8 cellular contexts compared by ENCODE assay signal in genomic region chr14:68577802-68578431, GRCh38.
DNase-seq lines count a peak whose midpoint lies in the region; ATAC-seq, FAIRE-seq and TF ChIP-seq lines count a peak whose summit lies in the region.
"Not testable (repeated sequence)": the region's sequence is repeated elsewhere in the genome, so short reads cannot be mapped to it uniquely, and the experiment has no call there.

No MANE protein-coding gene starts in this region.

- not testable (repeated sequence) for BruUV-seq in K562 (replicated peaks; lab: Mats Ljungman, UMichigan)

- CTCF ChIA-PET in K562 (lab: Yijun Ruan, JAX; ENCODE audit: low intra/inter-chr PET ratio) = not testable (repeated sequence)

- H3K79me2 ChIP-seq in K562 (ENCODE audit: control insufficient read depth, insufficient read depth, low read length); fibroblast of lung (ENCODE audit: control insufficient read depth, insufficient read depth, low read length): not testable (repeated sequence)

- TF ChIP-seq EP300 in K562 (IDR thresholded peaks at IDR 0.05; ENCODE audit: low read length) = not testable (repeated sequence)

- not testable (repeated sequence) for H3K4me1 ChIP-seq in K562 (replicated peaks in 1 of 2; ENCODE audit: control insufficient read depth in 2 of 2, insufficient read depth in 2 of 2, low read length in 2 of 2)
- H3K4me1 ChIP-seq in fibroblast of lung (ENCODE audit: control insufficient read depth, extremely low read depth, insufficient read depth, low read length) (peaks cover 33% of the 10 kb centered on the region), neutrophil (ENCODE audit: control insufficient read depth in 1 of 2, insufficient read depth in 1 of 2, low read depth in 1 of 2, low read length in 1 of 2) (peaks cover 60 to 63% of the 10 kb centered on the region in 2 experiments), subcutaneous abdominal adipose tissue (ENCODE audit: control insufficient read depth in 5 of 5, insufficient read depth in 5 of 5, low read length in 5 of 5) (peaks cover 10 to 55% (median 48%) of the 10 kb centered on the region in 5 donors)

- TF ChIP-seq POLR2A in K562 (conservative IDR thresholded peaks at IDR 0.05) = not testable (repeated sequence)

- not testable (repeated sequence) for H3K9me1 ChIP-seq in K562 (ENCODE audit: control insufficient read depth, insufficient read depth, low read length)

- in situ Hi-C loops in K562 (cut with MboI) = not testable (repeated sequence)

- FAIRE-seq in K562 (lab: Jason Lieb, UNC) = not testable (repeated sequence)

- DNase-seq in AG20443 (ENCODE audit: low spot score) (peak; percentile 91), HT-29 (ENCODE audit: low spot score) (peak; percentile 56), RPMI7951 (ENCODE audit: low read depth) (peak; percentile 97), fibroblast of lung (ENCODE audit: low read depth in 2 of 2) (peak; percentile 97 to 99), islet precursor cell (peak; percentile 91)
- not testable (repeated sequence) for DNase-seq in K562 (ENCODE audit: extremely low read depth in 1 of 4, low spot score in 3 of 4)

- H3K4me3 ChIP-seq in K562; fibroblast of lung (replicated peaks in 1 of 4; ENCODE audit: control extremely low read depth in 1 of 4, insufficient read depth in 1 of 4, low read depth in 3 of 4, low read length in 4 of 4): not testable (repeated sequence)
- H3K4me3 ChIP-seq in neutrophil (ENCODE audit: low read depth in 1 of 2, low read length in 1 of 2) (peak overlapping the region; percentile 21 to 33), subcutaneous abdominal adipose tissue (ENCODE audit: low read depth in 1 of 5, low read length in 5 of 5) (peak overlapping the region in 1 of 5 donors; percentile 28)

- POLR2A ChIA-PET in K562 (lab: Yijun Ruan, JAX) = interaction anchor here (0.6 kb wide), 1 partner anchor 195 kb away, joined by 4 read pairs; no protein-coding TSS in a partner anchor

- not testable (repeated sequence) for TF ChIP-seq CTCF in K562 (IDR thresholded peaks at IDR 0.05 in 2 of 3, conservative IDR thresholded peaks at IDR 0.05 in 1 of 3; ENCODE audit: insufficient read depth in 2 of 3, low read depth in 1 of 3, low read length in 3 of 3); fibroblast of lung (conservative IDR thresholded peaks at IDR 0.05 in 1 of 2, IDR thresholded peaks at IDR 0.05 in 1 of 2; ENCODE audit: low read depth in 1 of 2, low read length in 2 of 2)
- TF ChIP-seq CTCF in neutrophil (IDR thresholded peaks at IDR 0.05) = peak; percentile 29

- not testable (repeated sequence) for ATAC-seq in K562

- TF ChIP-seq RAD21 in K562 (CRISPR knock-in tag; conservative IDR thresholded peaks at IDR 0.05 in 1 of 2, IDR thresholded peaks at IDR 0.05 in 1 of 2) = not testable (repeated sequence)

- intact Hi-C loops in K562 (cut with micrococcal nuclease) = not testable (repeated sequence)

- WGBS in K562 (ENCODE audit: insufficient coverage, low coverage, missing lambda C conversion rate) = 52% methylated on average over 11 of the region's 14 CpGs

- not testable (repeated sequence) for H3K36me3 ChIP-seq in K562 (ENCODE audit: control insufficient read depth, insufficient read depth, low read length); fibroblast of lung (ENCODE audit: control insufficient read depth, insufficient read depth, low read length); neutrophil; subcutaneous abdominal adipose tissue (ENCODE audit: control insufficient read depth in 5 of 5, insufficient read depth in 5 of 5, low read length in 5 of 5)

- H3K9me3 ChIP-seq in K562 (replicated peaks; ENCODE audit: control insufficient read depth, insufficient read depth, low read depth, low read length); fibroblast of lung (ENCODE audit: control insufficient read depth, insufficient read depth, low read depth, low read length); neutrophil; subcutaneous abdominal adipose tissue (ENCODE audit: control insufficient read depth in 5 of 5, low read length in 5 of 5): not testable (repeated sequence)

- not testable (repeated sequence) for H4K20me1 ChIP-seq in K562 (replicated peaks; ENCODE audit: control insufficient read depth, insufficient read depth, low read length); fibroblast of lung (ENCODE audit: control insufficient read depth, extremely low read depth, insufficient read depth, low read length)

- not testable (repeated sequence) for H3K4me2 ChIP-seq in K562 (ENCODE audit: insufficient read depth, low read length)
- H3K4me2 ChIP-seq in fibroblast of lung (ENCODE audit: extremely low read depth, insufficient read depth, low read length) = peak overlapping the region; percentile 40

- H3K27ac ChIP-seq in K562 (ENCODE audit: extremely low read depth, low read depth, low read length) = not testable (repeated sequence)
- H3K27ac ChIP-seq in fibroblast of lung (ENCODE audit: insufficient read depth, low read length) (peak overlapping the region; percentile 92), neutrophil (peak overlapping the region; percentile 98), subcutaneous abdominal adipose tissue (ENCODE audit: low read depth, low read length) (peak overlapping the region; percentile 55)

- not testable (repeated sequence) for H3K9ac ChIP-seq in K562 (ENCODE audit: insufficient read depth in 1 of 2, low read depth in 2 of 2, low read length in 2 of 2); fibroblast of lung (ENCODE audit: insufficient read depth, low read length); subcutaneous abdominal adipose tissue (ENCODE audit: low read length in 5 of 5)

- H3K27me3 ChIP-seq in K562 (ENCODE audit: control insufficient read depth in 2 of 2, insufficient read depth in 2 of 2, low read length in 2 of 2); fibroblast of lung (ENCODE audit: control insufficient read depth, insufficient read depth, low read length); neutrophil; subcutaneous abdominal adipose tissue (ENCODE audit: control insufficient read depth in 5 of 5, insufficient read depth in 4 of 5, low read length in 5 of 5): not testable (repeated sequence)

- H2AFZ ChIP-seq in K562 (ENCODE audit: low read depth, low read length); fibroblast of lung (ENCODE audit: low read length): not testable (repeated sequence)

TF ChIP-seq in K562, 482 proteins besides CTCF, POLR2A, EP300 and RAD21:
- not testable (repeated sequence) for TF ChIP-seq CEBPG (CRISPR knock-in tag; IDR thresholded peaks at IDR 0.05)
- peak; percentile 39 to 45; a peak in 2 of 4 replicates for TF ChIP-seq CEBPG (tag; conservative IDR thresholded peaks at IDR 0.05 in 1 of 2, IDR thresholded peaks at IDR 0.05 in 1 of 2)
